ENCODE assay signal across 20 cellular contexts in the genomic region with DNA sequence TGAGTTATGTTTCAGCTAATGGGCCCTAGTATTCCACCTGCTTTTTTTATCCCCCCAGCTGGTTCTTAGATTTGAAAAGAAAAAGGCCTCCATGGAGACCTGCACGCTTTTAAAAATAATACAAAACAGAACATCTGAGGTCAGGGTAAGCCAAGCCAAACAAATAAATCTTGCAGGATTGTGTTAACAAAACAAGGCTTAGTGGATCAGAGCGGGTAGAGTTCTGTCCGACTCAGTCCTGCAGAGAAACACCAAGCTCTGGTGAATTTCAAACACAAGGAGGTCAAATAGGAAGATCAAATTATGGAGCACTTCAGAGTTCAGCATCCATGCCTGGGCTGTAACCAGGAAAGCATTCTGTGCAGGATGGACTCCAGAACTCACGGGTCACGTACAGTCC.
"Had no signal": no experiment of that assay in that cellular context is flagged by ENCODE, and none has a peak within 500 bp of the region (broad histone marks: within the 10 kb centered on the region; RNA-seq: fewer than 3 reads in every experiment).

No MANE protein-coding gene starts in this region.

- H3K27me3 ChIP-seq: adrenal gland, colonic mucosa, dorsolateral prefrontal cortex, esophagus muscularis mucosa, gastroesophageal sphincter, heart left ventricle, neural progenitor cell, testis had no signal

- H3K4me3 ChIP-seq: adrenal gland, colonic mucosa, dorsolateral prefrontal cortex, esophagus muscularis mucosa, gastroesophageal sphincter, heart left ventricle, neural progenitor cell, testis had no signal

- H3K27ac ChIP-seq: adrenal gland, colonic mucosa, dorsolateral prefrontal cortex, heart left ventricle, neural progenitor cell, testis had no signal

- H3K36me3 ChIP-seq: adrenal gland, colonic mucosa, esophagus muscularis mucosa, gastroesophageal sphincter, heart left ventricle, neural progenitor cell had no signal

- DNase-seq: activated CD4-positive, alpha-beta T cell treated with anti-CD3 and anti-CD28 coated beads for 1 hour; activated CD4-positive, alpha-beta T cell treated with anti-CD3 and anti-CD28 coated beads, Interleukin-2, amount 50 U/mL, for 1 hour; activated CD8-positive, alpha-beta T cell treated with anti-CD3 and anti-CD28 coated beads, Interleukin-2, amount 10 ng/mL, durations not matched to agents 7 days and 5 days; activated T-cell treated with anti-CD3 and anti-CD28 coated beads, Interleukin-2, amount 50 U/mL, for 1 hour; adrenal gland; colonic mucosa; dorsolateral prefrontal cortex; effector memory CD8-positive, alpha-beta T cell; heart left ventricle; islet precursor cell; left cardiac atrium; naive B cell; stimulated activated CD4-positive, alpha-beta T cell treated with anti-CD3 and anti-CD28 coated beads, Interleukin-1b, Interleukin-23, amount 100 ng/mL, for 48 hours; T-helper 1 cell; testis had no signal

- ATAC-seq: activated CD8-positive, alpha-beta T cell treated with anti-CD3 and anti-CD28 coated beads, Interleukin-2, amount 10 ng/mL, durations not matched to agents 7 days and 5 days; activated naive CD4-positive, alpha-beta T cell treated with anti-CD3 and anti-CD28 coated beads, Interleukin-2, amount 50 U/mL, for 72 hours; effector memory CD8-positive, alpha-beta T cell; gastroesophageal sphincter; heart left ventricle; left cardiac atrium; stimulated activated effector memory CD8-positive, alpha-beta T cell treated with anti-CD3 and anti-CD28 coated beads, Interleukin-12 subunit alpha, Interleukin-12 subunit beta, amount 100 ng/mL, for 72 hours had no signal

- H3K4me1 ChIP-seq: adrenal gland, colonic mucosa, testis had no signal

- H3K9me3 ChIP-seq: adrenal gland, colonic mucosa, testis had no signal
